ENCODE assay signal across 12 cellular contexts in the genomic region with DNA sequence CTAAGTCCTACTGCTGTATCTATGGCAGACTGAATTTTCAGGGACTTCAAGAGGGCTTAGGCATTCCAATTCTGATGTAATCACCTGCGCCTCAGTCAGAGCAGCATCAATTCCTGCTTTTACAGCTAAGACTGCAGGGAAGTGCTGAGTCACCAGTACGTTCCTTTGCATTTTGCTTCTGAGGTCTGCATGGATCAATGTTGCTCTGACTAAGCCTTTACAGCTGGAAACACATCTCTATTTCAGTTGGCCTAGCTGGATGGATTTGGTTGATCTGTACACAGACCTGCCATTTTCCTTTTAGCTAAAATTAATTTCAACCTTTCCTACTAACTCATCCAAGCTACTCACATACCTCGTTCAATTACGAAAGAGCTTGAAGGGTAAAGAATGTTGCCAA.
A peak's percentile ranks its signal among the peaks of the same experiment; 100 is the strongest.
DNase-seq lines count a peak whose midpoint lies in the region; FAIRE-seq lines count a peak whose summit lies in the region.
"Had no signal": no experiment of that assay in that cellular context is flagged by ENCODE, and none has a peak within 500 bp of the region (broad histone marks: within the 10 kb centered on the region; RNA-seq: fewer than 3 reads in every experiment).

No MANE protein-coding gene starts in this region.

- no peak overlapping the region for H2AFZ ChIP-seq in ACC112 (ENCODE audit: low read length, unreplicated experiment)

- no peak for FAIRE-seq in GM19239 (lab: Jason Lieb, UNC)

- no peaks in the 10 kb centered on the region for H3K79me2 ChIP-seq in ACC112 (ENCODE audit: control insufficient read depth, insufficient read depth, low read length, unreplicated experiment)

- peaks cover 13% of the 10 kb centered on the region for H3K4me1 ChIP-seq in ACC112 (ENCODE audit: control insufficient read depth, insufficient read depth, low read length, unreplicated experiment)
- peaks cover 11% of the 10 kb centered on the region for H3K4me1 ChIP-seq in adipocyte (ENCODE audit: control insufficient read depth, insufficient read depth, low read length)

- DNase-seq in HK-2 (ENCODE audit: unreplicated experiment) (peak; percentile 10), adipocyte (ENCODE audit: low read depth) (peak; percentile 79), head of caudate nucleus (peak in 27 of 42 donors; percentile 25 to 83 (median 51)), Kasumi-1 (lab: John Stamatoyannopoulos, UW) (no peak), GM19239 (ENCODE audit: insufficient read length, low spot score) (no peak), DMS 273 treated with DMSO at 0.1 percent for 48 hours (lab: John Stamatoyannopoulos, UW) (no peak), Ammon's horn (ENCODE audit: low spot score) (no peak)
- DNase-seq: activated T-cell treated with anti-CD3 and anti-CD28 coated beads, Interleukin-2, amount 50 U/mL, for 48 hours; cortex of kidney; immature natural killer cell; NCI-H748 treated with DMSO at 0.1 percent for 48 hours had no signal

- H3K4me3 ChIP-seq in ACC112 (ENCODE audit: low read depth, low read length) (no peak overlapping the region), adipocyte (ENCODE audit: low read length) (no peak overlapping the region)

- H3K27me3 ChIP-seq in ACC112 (ENCODE audit: insufficient read depth, low read length) (no peaks in the 10 kb centered on the region), adipocyte (replicated peaks; ENCODE audit: control insufficient read depth, insufficient read depth, low read length) (no peaks in the 10 kb centered on the region)

- peak overlapping the region; percentile 33 for H3K27ac ChIP-seq in ACC112 (ENCODE audit: low read depth, low read length)

- intact Hi-C loops in head of caudate nucleus (cut with DNase I), result no loop called here

- H3K9me3 ChIP-seq in adipocyte (ENCODE audit: control insufficient read depth, low read length), result no peaks in the 10 kb centered on the region

- H3K9ac ChIP-seq in adipocyte (ENCODE audit: low read length), result no peak overlapping the region

- H3K36me3 ChIP-seq in ACC112 (ENCODE audit: insufficient read depth, low read length) (peaks cover 51% of the 10 kb centered on the region), adipocyte (ENCODE audit: control insufficient read depth, insufficient read depth, low read length, severe bottlenecking) (peaks cover 15% of the 10 kb centered on the region)

Comparison
In these comparisons a context has a peak if more than half of its experiments do, and no peak if none do; other contexts are left out.
1. DNase-seq: peak in HK-2 (single experiment), adipocyte (single experiment) and head of caudate nucleus (27 of 42); none in Kasumi-1 (0 of 2), GM19239 (single experiment), DMS 273 treated with DMSO at 0.1 percent for 48 hours (single experiment) and Ammon's horn (single experiment).